Comparison of ENCODE assay signal across 8 cellular contexts in genomic region chr3:141050913-141051632, GRCh38. TPM values are rescaled to one million over a fixed set of nuclear protein-coding genes. Genes with fewer than 3 reads are reported as not detected.
A peak's percentile ranks its signal among the peaks of the same experiment; 100 is the strongest.
DNase-seq lines count a peak whose midpoint lies in the region; ATAC-seq and TF ChIP-seq lines count a peak whose summit lies in the region.

SPSB4 (plus strand) TSS chr3:141051347; CDS start chr3:141066105, 14,758 bp downstream.

- H3K9me3 ChIP-seq in ascending aorta (no peaks in the 10 kb centered on the region), iPS-20b (ENCODE audit: insufficient read depth, low read depth, low read length) (no peaks in the 10 kb centered on the region)

- H3K9ac ChIP-seq in iPS-20b (ENCODE audit: low read depth, low read length), result peak within 1 kb of the TSS; percentile 82

- intact Hi-C loops in ascending aorta (cut with DNase I), result loop anchor here (2.0 to 5.0 kb wide), 3 partner anchors 41 to 142 kb away; no protein-coding TSS in a partner anchor

- TF ChIP-seq CTCF in GM10266 (IDR thresholded peaks at IDR 0.05; ENCODE audit: control insufficient read depth, insufficient read depth, low read depth, missing control alignments) (no peak), ascending aorta (IDR thresholded peaks at IDR 0.05) (peak in 2 of 3 experiments; percentile 28 to 57)

- H3K27me3 ChIP-seq in ascending aorta (no peaks in the 10 kb centered on the region), iPS-20b (ENCODE audit: insufficient read depth, low read length) (peaks cover 52% of the 10 kb centered on the region)

- peak; percentile 66 for DNase-seq in A172 (ENCODE audit: low spot score)
- peak; percentile 28 for DNase-seq in GM10266 (ENCODE audit: extremely low spot score)
- DNase-seq in NCI-H510A (lab: John Stamatoyannopoulos, UW), result peak; percentile 60
- DNase-seq in ascending aorta (ENCODE audit: low spot score in 2 of 2), result peak in 1 of 2 donors; percentile 74
- peak; percentile 13 for DNase-seq in stimulated activated CD4-positive, alpha-beta T cell treated with anti-CD3 and anti-CD28 coated beads, Interleukin-4, amount 100 ng/mL, for 1 hour

- peaks cover 0 to 4% of the 10 kb centered on the region in 2 donors for H3K4me1 ChIP-seq in ascending aorta
- peaks cover 3% of the 10 kb centered on the region; the same call in 1 of the 2 replicates for H3K4me1 ChIP-seq in iPS-20b (ENCODE audit: insufficient read depth, low read length)

- peak within 1 kb of the TSS in 1 of 2 donors; percentile 61 for H3K27ac ChIP-seq in ascending aorta
- H3K27ac ChIP-seq in iPS-20b (ENCODE audit: low read length), result no peak within 1 kb of the TSS

- H3K4me3 ChIP-seq in ascending aorta (peak within 1 kb of the TSS; percentile 63 to 85), iPS-20b (ENCODE audit: low read length) (peak within 1 kb of the TSS; percentile 96)

- no peaks in the 10 kb centered on the region for H3K36me3 ChIP-seq in ascending aorta
- no peaks in the 10 kb centered on the region for H3K36me3 ChIP-seq in iPS-20b (ENCODE audit: insufficient read depth, low read depth, low read length)

- ATAC-seq in HG02798 (IDR thresholded peaks at IDR 0.05; ENCODE audit: poor library complexity, unreplicated experiment) (no peak), HG03469 (IDR thresholded peaks at IDR 0.05; ENCODE audit: unreplicated experiment) (no peak)

RNA-seq across cellular contexts. Expression of gene SPSB4, which starts in this region (rescaled TPM):
- total RNA-seq in A172 (2014; rRNA removed; shearing (Covaris generic)), result 1.1 and 2.9 TPM in 2 replicates
- total RNA-seq in ascending aorta, result not detected
